In the genomic region with DNA sequence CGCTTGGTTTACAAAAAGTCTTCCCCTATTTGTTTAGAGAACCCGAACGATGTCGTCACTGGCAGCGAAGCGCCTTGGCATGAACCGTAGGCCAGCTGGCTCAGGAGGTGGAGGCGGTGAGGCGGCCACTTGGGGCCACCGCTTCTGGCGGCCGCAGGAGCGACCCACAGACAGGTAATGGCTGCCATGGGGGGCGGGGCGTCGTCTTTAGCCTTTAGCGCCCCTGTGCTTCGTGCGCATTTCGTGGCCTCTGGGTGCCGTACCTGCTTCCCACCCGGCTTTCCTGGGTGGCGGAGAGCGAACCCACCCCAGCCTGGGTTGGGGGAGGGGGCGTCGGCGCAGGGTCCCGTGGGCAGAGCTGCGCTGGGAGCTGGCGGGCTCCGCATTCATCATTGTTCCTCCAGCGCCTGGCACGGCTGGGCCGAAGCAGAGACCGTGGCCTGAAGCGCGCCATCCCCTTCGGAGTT, we compare ENCODE assay signal across 8 cellular contexts. TPM values are rescaled to one million over a fixed set of nuclear protein-coding genes. Genes with fewer than 3 reads are reported as not detected.
A peak's percentile ranks its signal among the peaks of the same experiment; 100 is the strongest.
DNase-seq lines count a peak whose midpoint lies in the region; ATAC-seq lines count a peak whose summit lies in the region.

No MANE protein-coding gene starts in this region.

- no peaks in the 10 kb centered on the region for H3K9me3 Mint-ChIP-seq in activated T-cell treated with anti-CD3 and anti-CD28 coated beads, Interleukin-2, amount 50 U/mL, for 72 hours
- H3K9me3 Mint-ChIP-seq in naive B cell: no peaks in the 10 kb centered on the region

- H3K27ac Mint-ChIP-seq in activated T-cell treated with anti-CD3 and anti-CD28 coated beads, Interleukin-2, amount 50 U/mL, for 72 hours: peak overlapping the region; percentile 20
- peak overlapping the region in 4 of 6 donors; percentile 74 to 95 (median 86) for H3K27ac Mint-ChIP-seq in naive B cell

- peaks cover 31% of the 10 kb centered on the region for H3K27me3 Mint-ChIP-seq in activated T-cell treated with anti-CD3 and anti-CD28 coated beads, Interleukin-2, amount 50 U/mL, for 72 hours (ENCODE audit: low read depth)
- H3K27me3 Mint-ChIP-seq in naive B cell: peaks cover 35 to 57% (median 38%) of the 10 kb centered on the region in 3 donors

- H3K4me1 Mint-ChIP-seq in activated T-cell treated with anti-CD3 and anti-CD28 coated beads, Interleukin-2, amount 50 U/mL, for 72 hours (ENCODE audit: low read depth): peaks cover 13% of the 10 kb centered on the region
- peaks cover 9 to 22% (median 12%) of the 10 kb centered on the region in 3 donors for H3K4me1 Mint-ChIP-seq in naive B cell

- peak; percentile 25 for DNase-seq in SKM-1 treated with dmso at 0.1 percent for 144 hours (lab: John Stamatoyannopoulos, UW; ENCODE audit: unreplicated experiment)
- DNase-seq in SKM-1 (lab: John Stamatoyannopoulos, UW; ENCODE audit: unreplicated experiment): no peak
- DNase-seq in NCI-H774 (lab: John Stamatoyannopoulos, UW): peak; percentile 15
- DNase-seq in activated T-cell treated with anti-CD3 and anti-CD28 coated beads, Interleukin-2, amount 50 U/mL, for 72 hours: peak; percentile 77 to 78
- DNase-seq in fibroblast of gingiva (ENCODE audit: low read depth): peak; percentile 11
- DNase-seq in naive B cell: peak; percentile 36
- peak; percentile 15 to 52 (median 42) for DNase-seq in stimulated activated naive CD4-positive, alpha-beta T cell (lab: John Stamatoyannopoulos, UW)

- ATAC-seq in activated T-cell treated with anti-CD3 and anti-CD28 coated beads, Interleukin-2, amount 50 U/mL, for 72 hours (replicated peaks in 1 of 2): peak; percentile 81 to 85
- ATAC-seq in naive B cell (ENCODE audit: low read depth in 2 of 2) (peak; percentile 73 to 76), HG03520 (IDR thresholded peaks at IDR 0.05; ENCODE audit: unreplicated experiment) (no peak)

- H3K36me3 Mint-ChIP-seq in activated T-cell treated with anti-CD3 and anti-CD28 coated beads, Interleukin-2, amount 50 U/mL, for 72 hours (ENCODE audit: insufficient read depth in 2 of 2): no peaks in the 10 kb centered on the region
- H3K36me3 Mint-ChIP-seq in naive B cell: no peaks in the 10 kb centered on the region

- H3K4me3 Mint-ChIP-seq in activated T-cell treated with anti-CD3 and anti-CD28 coated beads, Interleukin-2, amount 50 U/mL, for 72 hours: peak overlapping the region; percentile 89 to 93
- H3K4me3 Mint-ChIP-seq in naive B cell: peak overlapping the region; percentile 81 to 94 (median 92)

RNA-seq across cellular contexts. Expression of a gene that starts 0.5 kb away (rescaled TPM):
- 10 to 100 TPM in 1 of 2 donors, 1 to 10 TPM in 1; 7.2 to 11.9 TPM for total RNA-seq in activated T-cell treated with anti-CD3 and anti-CD28 coated beads, Interleukin-2, amount 50 U/mL, for 72 hours
- 1 to 10 TPM in 1 of 6 donors, under 1 TPM in 4, not detected in 1; 0.20 to 1.1 (median 0.61) TPM for polyA plus RNA-seq in naive B cell (ENCODE audit: low read depth in 6 of 6)

RNA-seq across cellular contexts. Expression of a gene that starts 26.5 kb away (rescaled TPM):
- total RNA-seq in activated T-cell treated with anti-CD3 and anti-CD28 coated beads, Interleukin-2, amount 50 U/mL, for 72 hours: 10 to 100 TPM in 1 of 2 donors, 1 to 10 TPM in 1; 9.7 to 14.3 TPM
- 10 to 100 TPM in 5 of 6 donors, 1 to 10 TPM in 1; 9.0 to 18.1 (median 12.3) TPM for polyA plus RNA-seq in naive B cell (ENCODE audit: low read depth in 6 of 6)

RNA-seq across cellular contexts. Expression of a gene that starts 58.6 kb away (rescaled TPM):
- total RNA-seq in activated T-cell treated with anti-CD3 and anti-CD28 coated beads, Interleukin-2, amount 50 U/mL, for 72 hours: 1 to 10 TPM; 6.6 to 8.8 TPM
- under 1 TPM in 5 of 6 donors, not detected in 1; 0.09 to 0.45 (median 0.33) TPM for polyA plus RNA-seq in naive B cell (ENCODE audit: low read depth in 6 of 6)
